Comparison of ENCODE assay signal across 16 cellular contexts in the genomic region with DNA sequence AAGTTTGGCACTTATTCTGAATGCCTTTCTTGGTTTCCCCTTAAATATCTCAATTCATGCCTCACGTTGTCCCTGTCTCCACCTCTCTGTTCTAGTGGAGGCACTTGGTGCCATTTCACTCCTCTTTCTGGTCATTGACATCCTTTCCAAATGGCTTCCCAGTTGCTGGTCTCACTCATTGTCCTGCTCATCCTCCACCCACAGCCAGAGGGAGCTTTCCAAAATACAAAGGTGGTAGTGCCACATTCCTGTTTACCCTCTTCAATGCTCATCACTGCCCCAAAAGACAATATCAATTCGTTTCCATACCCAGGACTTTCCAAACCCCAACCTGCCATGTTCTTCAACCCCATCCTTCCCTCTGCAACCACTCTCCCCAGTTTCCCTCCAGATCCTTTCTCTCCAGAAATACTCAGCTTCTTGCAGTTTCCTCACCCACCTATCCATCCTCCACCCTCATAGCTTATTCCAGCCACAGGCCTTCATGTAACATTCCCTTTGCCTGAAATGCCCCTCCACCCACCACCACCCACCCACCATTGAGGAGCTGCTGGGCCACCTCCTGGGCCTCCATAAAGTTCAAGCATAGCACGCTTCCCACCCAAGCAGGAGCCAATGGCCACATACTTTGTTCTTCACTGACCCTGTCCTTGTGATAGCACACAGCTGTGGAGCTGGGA.
DNase-seq lines count a peak whose midpoint lies in the region; ATAC-seq, FAIRE-seq and TF ChIP-seq lines count a peak whose summit lies in the region.
"Had no signal": no experiment of that assay in that cellular context is flagged by ENCODE, and none has a peak within 500 bp of the region (broad histone marks: within the 10 kb centered on the region; RNA-seq: fewer than 3 reads in every experiment).

No MANE protein-coding gene starts in this region.

- no peak overlapping the region for H3K4me2 ChIP-seq in parathyroid adenoma (ENCODE audit: low read length)

- H3K4me3 ChIP-seq in cardiac muscle cell: no peak overlapping the region
- no peak overlapping the region for H3K4me3 ChIP-seq in cardiac fibroblast (replicated peaks in 1 of 2; ENCODE audit: low read depth in 2 of 2, low read length in 2 of 2)
- H3K4me3 ChIP-seq in parathyroid adenoma (ENCODE audit: low read depth, low read length): no peak overlapping the region
- H3K4me3 ChIP-seq: colonic mucosa, psoas muscle, SK-N-MC had no signal

- TF ChIP-seq CTCF in cardiac muscle cell (IDR thresholded peaks at IDR 0.05; ENCODE audit: low read depth, low read length): peak; percentile 17
- TF ChIP-seq CTCF in cardiac fibroblast (IDR thresholded peaks at IDR 0.05; ENCODE audit: low read depth, low read length): peak; percentile 25
- TF ChIP-seq CTCF in parathyroid adenoma (IDR thresholded peaks at IDR 0.05): peak; percentile 17

- H3K4me1 ChIP-seq in cardiac muscle cell (ENCODE audit: low read depth) (no peaks in the 10 kb centered on the region), parathyroid adenoma (peaks cover 14% of the 10 kb centered on the region)
- H3K4me1 ChIP-seq: colonic mucosa, psoas muscle had no signal

- H3K79me2 ChIP-seq in parathyroid adenoma: no peaks in the 10 kb centered on the region

- H3K27ac ChIP-seq in cardiac muscle cell (no peak overlapping the region), parathyroid adenoma (no peak overlapping the region)
- H3K27ac ChIP-seq: colonic mucosa, psoas muscle, SK-N-MC had no signal

- H3K9ac ChIP-seq in parathyroid adenoma: no peak overlapping the region

- H3K36me3 ChIP-seq in cardiac muscle cell (no peaks in the 10 kb centered on the region), parathyroid adenoma (ENCODE audit: control insufficient read depth, insufficient read depth, low read length) (no peaks in the 10 kb centered on the region)
- H3K36me3 ChIP-seq: colonic mucosa had no signal

- DNase-seq in cardiac muscle cell (ENCODE audit: low read depth in 1 of 2, low spot score in 1 of 2) (no peak), left cardiac atrium (no peak), M059J (ENCODE audit: low read depth) (peak; percentile 9), cardiac fibroblast (ENCODE audit: low read depth in 2 of 2) (no peak), frontal cortex (ENCODE audit: low spot score in 2 of 2) (no peak)
- no peak for DNase-seq in stimulated activated CD4-positive, alpha-beta T cell treated with anti-CD3 and anti-CD28 coated beads, Interleukin-15, amount 100 ng/mL, for 24 hours
- DNase-seq: activated CD8-positive, alpha-beta memory T cell treated with anti-CD3 and anti-CD28 coated beads, Interleukin-2, amount 50 U/mL, for 4 hours; activated naive CD8-positive, alpha-beta T cell treated with anti-CD3 and anti-CD28 coated beads for 36 hours; colonic mucosa; NCI-H1092; NCI-H526; psoas muscle; stimulated activated CD4-positive, alpha-beta T cell treated with anti-CD3 and anti-CD28 coated beads, Interleukin-2, amount 100 ng/mL, for 24 hours had no signal

- no peak overlapping the region for H2AFZ ChIP-seq in parathyroid adenoma

- H3K27me3 ChIP-seq in cardiac muscle cell (no peaks in the 10 kb centered on the region), parathyroid adenoma (ENCODE audit: control insufficient read depth, insufficient read depth, low read length) (no peaks in the 10 kb centered on the region)
- H3K27me3 ChIP-seq: colonic mucosa had no signal

- H3K9me3 ChIP-seq in cardiac muscle cell (ENCODE audit: low read depth) (no peaks in the 10 kb centered on the region), parathyroid adenoma (ENCODE audit: control insufficient read depth, low read length) (no peaks in the 10 kb centered on the region)
- H3K9me3 ChIP-seq: colonic mucosa, psoas muscle had no signal

- no peak for FAIRE-seq in frontal cortex (lab: Jason Lieb, UNC)

- intact Hi-C loops in left cardiac atrium (cut with DNase I): no loop called here

- ATAC-seq in left cardiac atrium: no peak
- ATAC-seq in GM21528 (IDR thresholded peaks at IDR 0.05; ENCODE audit: low FRiP score, unreplicated experiment): no peak
- ATAC-seq: psoas muscle had no signal
